Comparison of ENCODE assay signal across 8 cellular contexts in the genomic region with DNA sequence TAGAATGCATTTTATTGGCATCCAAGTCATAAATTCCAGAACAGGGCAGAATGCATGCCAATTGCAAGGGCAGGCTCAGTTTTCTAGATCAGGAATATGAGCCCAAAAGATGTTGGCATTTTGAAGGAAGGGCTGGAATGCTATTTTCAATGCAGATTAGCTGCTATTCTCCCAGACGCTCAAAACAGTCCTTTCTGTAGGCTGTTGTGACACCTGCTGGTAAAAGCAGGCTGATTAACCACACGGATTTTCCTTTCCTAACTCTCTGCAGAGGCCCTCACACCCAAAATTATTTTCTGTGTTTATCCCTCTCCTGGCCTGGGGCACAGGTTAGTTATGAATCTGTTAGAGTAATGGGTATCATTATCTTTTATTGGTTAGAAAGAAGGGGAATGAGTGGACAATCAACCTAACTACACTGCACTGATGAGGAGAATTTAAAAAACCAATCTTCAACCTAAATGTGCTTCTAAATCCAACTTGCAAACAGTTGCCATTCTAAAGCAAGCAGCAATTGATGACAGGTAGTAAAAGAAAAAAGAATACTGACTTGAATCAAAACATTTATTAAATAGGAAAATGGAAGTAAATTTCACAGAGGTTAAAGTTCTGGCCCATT.
DNase-seq lines count a peak whose midpoint lies in the region; ATAC-seq and TF ChIP-seq lines count a peak whose summit lies in the region.

No MANE protein-coding gene starts in this region.

- no peaks in the 10 kb centered on the region for H3K27me3 ChIP-seq in BE2C
- no peaks in the 10 kb centered on the region for H3K27me3 ChIP-seq in colonic mucosa

- no peak overlapping the region for H3K27ac ChIP-seq in colonic mucosa

- intact Hi-C loops in colonic mucosa (cut with DNase I): no loop called here

- no peaks in the 10 kb centered on the region for H3K27me3 Mint-ChIP-seq in T-helper 17 cell

- no peaks in the 10 kb centered on the region for H3K36me3 Mint-ChIP-seq in T-helper 17 cell (ENCODE audit: low read depth)

- no peaks in the 10 kb centered on the region for H3K4me1 ChIP-seq in BE2C
- H3K4me1 ChIP-seq in colonic mucosa: no peaks in the 10 kb centered on the region

- no peaks in the 10 kb centered on the region for H3K4me1 Mint-ChIP-seq in T-helper 17 cell

- H3K9ac ChIP-seq in colonic mucosa (ENCODE audit: low read depth in 2 of 2, low read length in 2 of 2): no peak overlapping the region

- peak; percentile 40 for ATAC-seq in HG03442 (IDR thresholded peaks at IDR 0.05; ENCODE audit: unreplicated experiment)
- no peak for ATAC-seq in T-helper 17 cell

- no peak overlapping the region for H3K27ac Mint-ChIP-seq in T-helper 17 cell

- no peaks in the 10 kb centered on the region for H3K36me3 ChIP-seq in BE2C
- no peaks in the 10 kb centered on the region for H3K36me3 ChIP-seq in colonic mucosa

- no peak overlapping the region for H3K4me3 ChIP-seq in BE2C (ENCODE audit: low read depth, low read length)
- no peak overlapping the region for H3K4me3 ChIP-seq in colonic mucosa

- H3K9me3 ChIP-seq in BE2C (no peaks in the 10 kb centered on the region), colonic mucosa (no peaks in the 10 kb centered on the region), T-helper 17 cell (ENCODE audit: control insufficient read depth, low read length, poor library complexity, severe bottlenecking) (no peaks in the 10 kb centered on the region)

- TF ChIP-seq CTCF in BE2C (IDR thresholded peaks at IDR 0.05; ENCODE audit: low read depth, low read length) (peak; percentile 57), GM12873 (IDR thresholded peaks at IDR 0.05; ENCODE audit: insufficient read depth, low read depth, low read length, missing control alignments) (peak; percentile 69), colonic mucosa (IDR thresholded peaks at IDR 0.05) (no peak)

- H3K4me3 Mint-ChIP-seq in T-helper 17 cell: no peak overlapping the region

- DNase-seq in BE2C (peak; percentile 21), NOMO-1 treated with DMSO at 0.1 percent for 48 hours (lab: John Stamatoyannopoulos, UW; ENCODE audit: unreplicated experiment) (peak; percentile 50), colonic mucosa (peak; percentile 25), lung microvascular endothelial cell (ENCODE audit: low read depth in 2 of 2) (peak; percentile 68 to 75), epidermal melanocyte (ENCODE audit: insufficient read length, low spot score) (no peak), T-helper 17 cell (no peak)

Comparison
In these comparisons a context has a peak if more than half of its experiments do, and no peak if none do; other contexts are left out.
1. DNase-seq: peak in BE2C (single experiment), NOMO-1 treated with DMSO at 0.1 percent for 48 hours (single experiment), colonic mucosa (single experiment) and lung microvascular endothelial cell (2 of 2); none in epidermal melanocyte (single experiment) and T-helper 17 cell (0 of 3).